13 cellular contexts compared by ENCODE assay signal in the genomic region with DNA sequence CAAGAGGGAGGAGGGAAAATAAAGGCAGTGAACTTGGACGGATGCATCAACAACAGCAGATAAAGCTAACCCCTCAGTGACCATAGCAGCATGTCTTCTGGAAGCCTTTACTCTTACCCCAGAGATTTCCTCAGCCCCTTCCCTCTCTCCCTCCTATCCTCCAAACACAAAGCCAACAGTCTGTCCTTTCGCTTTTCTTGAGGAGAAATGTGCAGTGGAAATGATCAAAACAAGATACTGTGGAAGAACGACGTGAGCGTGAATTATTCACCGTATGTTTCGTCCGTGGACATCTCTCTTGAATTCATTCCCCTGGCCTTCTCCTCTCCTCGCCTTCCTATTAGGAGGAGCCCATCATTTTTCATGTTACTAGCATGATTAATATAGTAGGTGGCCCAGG. TPM values are rescaled to one million over a fixed set of nuclear protein-coding genes. Genes with fewer than 3 reads are reported as not detected.
A peak's percentile ranks its signal among the peaks of the same experiment; 100 is the strongest.
DNase-seq lines count a peak whose midpoint lies in the region; TF ChIP-seq lines count a peak whose summit lies in the region.
"Had no signal": no experiment of that assay in that cellular context is flagged by ENCODE, and none has a peak within 500 bp of the region (broad histone marks: within the 10 kb centered on the region; RNA-seq: fewer than 3 reads in every experiment).

No MANE protein-coding gene starts in this region.

- H3K27ac Mint-ChIP-seq in dendritic cell treated with granulocyte-macrophage colony-stimulating factor and Interleukin-4, amounts not matched to agents 40 ng/mL and 50 ng/mL, for 4 days = peak overlapping the region; percentile 86
- H3K27ac Mint-ChIP-seq in osteocyte (ENCODE audit: unreplicated experiment) = no peak overlapping the region

- H3K4me2 ChIP-seq in GM23248 (ENCODE audit: unreplicated experiment) = peak overlapping the region; percentile 93

- H3K4me1 Mint-ChIP-seq in dendritic cell treated with granulocyte-macrophage colony-stimulating factor and Interleukin-4, amounts not matched to agents 40 ng/mL and 50 ng/mL, for 4 days (ENCODE audit: low read depth) = peaks cover 83% of the 10 kb centered on the region
- H3K4me1 Mint-ChIP-seq in osteocyte (ENCODE audit: unreplicated experiment) = peaks cover 40% of the 10 kb centered on the region

- H3K27ac ChIP-seq in GM23248 (peak overlapping the region; percentile 87), caudate nucleus (ENCODE audit: low read depth, low read length) (no peak overlapping the region)
- H3K27ac ChIP-seq: epithelial cell of prostate had no signal

- peaks cover 30% of the 10 kb centered on the region for H3F3A ChIP-seq in GM23248 (ENCODE audit: insufficient read depth)

- peaks cover 15% of the 10 kb centered on the region for H3K36me3 Mint-ChIP-seq in dendritic cell treated with granulocyte-macrophage colony-stimulating factor and Interleukin-4, amounts not matched to agents 40 ng/mL and 50 ng/mL, for 4 days (ENCODE audit: low read depth)
- H3K36me3 Mint-ChIP-seq in osteocyte (ENCODE audit: unreplicated experiment) = no peaks in the 10 kb centered on the region

- H3K36me3 ChIP-seq in GM23248 (ENCODE audit: low read depth) = no peaks in the 10 kb centered on the region

- H4K20me1 ChIP-seq in GM23248 (ENCODE audit: insufficient read depth) = no peaks in the 10 kb centered on the region

- in situ Hi-C loops in GM23248 (cut with MboI) = loop anchor here (10.0 kb wide), 1 partner anchor 533 kb away; no protein-coding TSS in a partner anchor

- peak overlapping the region; percentile 94 for H3K9ac ChIP-seq in GM23248

- no peak for TF ChIP-seq CTCF in osteocyte (IDR thresholded peaks at IDR 0.05)

- peak; percentile 7 for DNase-seq in NCI-H2227 treated with DMSO at 0.1 percent for 48 hours (lab: John Stamatoyannopoulos, UW)
- no peak for DNase-seq in NCI-H2227 (lab: John Stamatoyannopoulos, UW; ENCODE audit: unreplicated experiment)
- peak; percentile 58 for DNase-seq in GM23248
- no peak for DNase-seq in osteocyte (ENCODE audit: extremely low spot score, unreplicated experiment)
- DNase-seq in caudate nucleus (lab: John Stamatoyannopoulos, UW) = no peak
- DNase-seq in effector CD4-positive, alpha-beta T cell = no peak
- no peak for DNase-seq in NCI-H510A (lab: John Stamatoyannopoulos, UW)
- DNase-seq: NCI-H1092; NCI-H526; SIG-M5; stimulated activated CD4-positive, alpha-beta T cell treated with anti-CD3 and anti-CD28 coated beads, Interleukin-15, amount 100 ng/mL, for 24 hours had no signal

- peak overlapping the region; percentile 99 for H3K4me3 ChIP-seq in GM23248

- H3K4me3 Mint-ChIP-seq in dendritic cell treated with granulocyte-macrophage colony-stimulating factor and Interleukin-4, amounts not matched to agents 40 ng/mL and 50 ng/mL, for 4 days = peak overlapping the region; percentile 11
- peak overlapping the region; percentile 1 for H3K4me3 Mint-ChIP-seq in osteocyte (ENCODE audit: unreplicated experiment)

- peak overlapping the region; percentile 91 for H2AFZ ChIP-seq in GM23248

- peaks cover 55% of the 10 kb centered on the region for H3K79me2 ChIP-seq in GM23248 (ENCODE audit: insufficient read depth)

- 3 to 6% methylated on average over 9 of the region's 9 CpGs for WGBS in GM23248 (ENCODE audit: low coverage in 1 of 2, low lambda C conversion rate in 2 of 2, missing lambda C conversion rate in 2 of 2), 2 experiments

- peaks cover 97% of the 10 kb centered on the region for H3K27me3 Mint-ChIP-seq in dendritic cell treated with granulocyte-macrophage colony-stimulating factor and Interleukin-4, amounts not matched to agents 40 ng/mL and 50 ng/mL, for 4 days
- H3K27me3 Mint-ChIP-seq in osteocyte (ENCODE audit: unreplicated experiment) = peaks cover 91% of the 10 kb centered on the region

- H3K27me3 ChIP-seq in GM23248 (replicated peaks; ENCODE audit: insufficient read depth) = no peaks in the 10 kb centered on the region

- H3K9me3 Mint-ChIP-seq in dendritic cell treated with granulocyte-macrophage colony-stimulating factor and Interleukin-4, amounts not matched to agents 40 ng/mL and 50 ng/mL, for 4 days = peaks cover 10% of the 10 kb centered on the region
- no peaks in the 10 kb centered on the region for H3K9me3 Mint-ChIP-seq in osteocyte (ENCODE audit: unreplicated experiment)

- no peaks in the 10 kb centered on the region for H3K9me2 ChIP-seq in GM23248 (ENCODE audit: insufficient read depth)

- intact Hi-C loops in dendritic cell treated with granulocyte-macrophage colony-stimulating factor and Interleukin-4, amounts not matched to agents 40 ng/mL and 50 ng/mL, for 4 days (cut with micrococcal nuclease) = loop anchor here (10.0 kb wide), 1 partner anchor 323 kb away; no protein-coding TSS in a partner anchor

- no peaks in the 10 kb centered on the region for H3K9me3 ChIP-seq in GM23248 (ENCODE audit: low read depth)

- peaks cover 26% of the 10 kb centered on the region for H3K4me1 ChIP-seq in GM23248 (ENCODE audit: insufficient read depth)

RNA-seq across cellular contexts. Expression of gene NRN1, which starts 8.5 kb away (rescaled TPM):
- total RNA-seq in GM23248 (2014; rRNA removed; shearing (Covaris generic)) = 78.5 and 94.6 TPM in 2 replicates
- polyA plus RNA-seq in GM23248 (2016; fragmentation: Nextera tagmentation; extraction: Ambion mirVana) = 50.5 and 51.8 TPM in 2 replicates
- 0.21 TPM in 1 of 2 replicates, not detected in the other for total RNA-seq in osteocyte

Comparison
In these comparisons a context has a peak if more than half of its experiments do, and no peak if none do; other contexts are left out.
1. DNase-seq: peak in NCI-H2227 treated with DMSO at 0.1 percent for 48 hours (single experiment) and GM23248 (single experiment); none in NCI-H2227 (single experiment), osteocyte (single experiment), caudate nucleus (0 of 61), effector CD4-positive, alpha-beta T cell (single experiment) and NCI-H510A (single experiment).
2. RNA of gene NRN1, which starts 8.5 kb away (total RNA-seq): 78.5 to 94.6 TPM in GM23248; 0.21 TPM in osteocyte; every median in the first group is over 10 times any median in the second.